1 cellular context compared by ENCODE assay signal in the genomic region with DNA sequence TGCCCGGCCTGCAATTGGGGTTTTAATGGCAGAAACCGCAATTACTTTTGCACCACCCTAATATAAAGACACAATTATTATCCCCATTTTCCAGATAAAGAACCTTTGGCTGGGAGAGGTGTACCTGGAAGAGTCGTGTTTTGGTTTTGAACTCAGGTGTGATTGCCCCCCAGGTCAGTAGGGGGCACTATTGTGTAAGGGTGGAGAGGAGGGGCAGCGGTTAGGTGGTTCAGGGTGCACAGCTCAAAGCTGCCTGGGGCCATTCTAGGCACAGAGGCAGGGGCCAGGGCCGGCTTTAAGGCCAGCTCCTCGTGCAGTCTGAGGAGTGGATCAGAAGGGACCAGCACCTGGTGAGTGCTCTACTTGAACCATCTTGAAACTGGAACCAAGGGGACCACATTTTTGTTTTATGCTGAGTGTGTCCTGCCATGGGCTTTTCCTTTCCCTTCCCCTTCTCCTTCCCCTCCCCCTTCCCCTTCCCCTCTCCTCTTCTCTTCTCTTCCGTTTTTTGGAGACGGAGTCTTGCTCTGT.
A peak's percentile ranks its signal among the peaks of the same experiment; 100 is the strongest.
TF ChIP-seq lines count a peak whose summit lies in the region.

No MANE protein-coding gene starts in this region.

TF ChIP-seq in GM12878, 131 proteins besides CTCF, POLR2A, EP300 and RAD21 (continues in another document):
- no peak for TF ChIP-seq TCF12 (IDR thresholded peaks at IDR 0.05; ENCODE audit: low read depth, low read length)
- no peak for TF ChIP-seq PAX8 (IDR thresholded peaks at IDR 0.05)
- no peak for TF ChIP-seq TCF3 (IDR thresholded peaks at IDR 0.05; ENCODE audit: borderline replicate concordance, insufficient read depth, low read depth, low read length)
- TF ChIP-seq MEF2A (IDR thresholded peaks at IDR 0.05; ENCODE audit: insufficient read depth, low read depth, low read length) = no peak
- no peak for TF ChIP-seq CREM (IDR thresholded peaks at IDR 0.05; ENCODE audit: low read depth)
- TF ChIP-seq DPF2 (IDR thresholded peaks at IDR 0.05) = no peak
- 0 out of 2 replicates have a peak, but pooled peaks have one; percentile 11 for TF ChIP-seq ZNF24 (IDR thresholded peaks at IDR 0.05)
- no peak for TF ChIP-seq RBBP5 (conservative IDR thresholded peaks at IDR 0.05)
- TF ChIP-seq, protein P1, sequence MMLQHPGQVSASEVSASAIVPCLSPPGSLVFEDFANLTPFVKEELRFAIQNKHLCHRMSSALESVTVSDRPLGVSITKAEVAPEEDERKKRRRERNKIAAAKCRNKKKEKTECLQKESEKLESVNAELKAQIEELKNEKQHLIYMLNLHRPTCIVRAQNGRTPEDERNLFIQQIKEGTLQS (IDR thresholded peaks at IDR 0.05; ENCODE audit: borderline replicate concordance, extremely low read depth, low read depth, low read length) = no peak
- peak; percentile 67; the same call in 1 of the 2 replicates for TF ChIP-seq RUNX3 (IDR thresholded peaks at IDR 0.05; ENCODE audit: low read length)
- no peak for TF ChIP-seq NRF1 (conservative IDR thresholded peaks at IDR 0.05; ENCODE audit: low read depth, low read length)
- no peak for TF ChIP-seq JUNB (IDR thresholded peaks at IDR 0.05)
- TF ChIP-seq, protein P2, sequence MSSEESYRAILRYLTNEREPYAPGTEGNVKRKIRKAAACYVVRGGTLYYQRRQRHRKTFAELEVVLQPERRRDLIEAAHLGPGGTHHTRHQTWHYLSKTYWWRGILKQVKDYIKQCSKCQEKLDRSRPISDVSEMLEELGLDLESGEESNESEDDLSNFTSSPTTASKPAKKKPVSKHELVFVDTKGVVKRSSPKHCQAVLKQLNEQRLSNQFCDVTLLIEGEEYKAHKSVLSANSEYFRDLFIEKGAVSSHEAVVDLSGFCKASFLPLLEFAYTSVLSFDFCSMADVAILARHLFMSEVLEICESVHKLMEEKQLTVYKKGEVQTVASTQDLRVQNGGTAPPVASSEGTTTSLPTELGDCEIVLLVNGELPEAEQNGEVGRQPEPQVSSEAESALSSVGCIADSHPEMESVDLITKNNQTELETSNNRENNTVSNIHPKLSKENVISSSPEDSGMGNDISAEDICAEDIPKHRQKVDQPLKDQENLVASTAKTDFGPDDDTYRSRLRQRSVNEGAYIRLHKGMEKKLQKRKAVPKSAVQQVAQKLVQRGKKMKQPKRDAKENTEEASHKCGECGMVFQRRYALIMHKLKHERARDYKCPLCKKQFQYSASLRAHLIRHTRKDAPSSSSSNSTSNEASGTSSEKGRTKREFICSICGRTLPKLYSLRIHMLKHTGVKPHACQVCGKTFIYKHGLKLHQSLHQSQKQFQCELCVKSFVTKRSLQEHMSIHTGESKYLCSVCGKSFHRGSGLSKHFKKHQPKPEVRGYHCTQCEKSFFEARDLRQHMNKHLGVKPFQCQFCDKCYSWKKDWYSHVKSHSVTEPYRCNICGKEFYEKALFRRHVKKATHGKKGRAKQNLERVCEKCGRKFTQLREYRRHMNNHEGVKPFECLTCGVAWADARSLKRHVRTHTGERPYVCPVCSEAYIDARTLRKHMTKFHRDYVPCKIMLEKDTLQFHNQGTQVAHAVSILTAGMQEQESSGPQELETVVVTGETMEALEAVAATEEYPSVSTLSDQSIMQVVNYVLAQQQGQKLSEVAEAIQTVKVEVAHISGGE (CRISPR knock-in tag; IDR thresholded peaks at IDR 0.05) = no peak
- TF ChIP-seq IKZF1 (conservative IDR thresholded peaks at IDR 0.05) = no peak
- TF ChIP-seq, protein P3, sequence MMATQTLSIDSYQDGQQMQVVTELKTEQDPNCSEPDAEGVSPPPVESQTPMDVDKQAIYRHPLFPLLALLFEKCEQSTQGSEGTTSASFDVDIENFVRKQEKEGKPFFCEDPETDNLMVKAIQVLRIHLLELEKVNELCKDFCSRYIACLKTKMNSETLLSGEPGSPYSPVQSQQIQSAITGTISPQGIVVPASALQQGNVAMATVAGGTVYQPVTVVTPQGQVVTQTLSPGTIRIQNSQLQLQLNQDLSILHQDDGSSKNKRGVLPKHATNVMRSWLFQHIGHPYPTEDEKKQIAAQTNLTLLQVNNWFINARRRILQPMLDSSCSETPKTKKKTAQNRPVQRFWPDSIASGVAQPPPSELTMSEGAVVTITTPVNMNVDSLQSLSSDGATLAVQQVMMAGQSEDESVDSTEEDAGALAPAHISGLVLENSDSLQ (IDR thresholded peaks at IDR 0.05) = no peak
- TF ChIP-seq ZNF384 (IDR thresholded peaks at IDR 0.05; ENCODE audit: borderline replicate concordance, low read depth, low read length) = no peak
- TF ChIP-seq POLR2AphosphoS2 (IDR thresholded peaks at IDR 0.05; ENCODE audit: low read depth, low read length) = no peak
- 0 out of 2 replicates have a peak, but pooled peaks have one; percentile 41 for TF ChIP-seq IRF4 (IDR thresholded peaks at IDR 0.05; ENCODE audit: low read depth, low read length)
- TF ChIP-seq NFYA (IDR thresholded peaks at IDR 0.05; ENCODE audit: borderline replicate concordance, low read depth, low read length) = no peak
- no peak for TF ChIP-seq MYB (IDR thresholded peaks at IDR 0.05; ENCODE audit: borderline replicate concordance, low read depth, low read length)
- TF ChIP-seq HCFC1 (IDR thresholded peaks at IDR 0.05; ENCODE audit: low read length) = no peak
- TF ChIP-seq, protein P4, sequence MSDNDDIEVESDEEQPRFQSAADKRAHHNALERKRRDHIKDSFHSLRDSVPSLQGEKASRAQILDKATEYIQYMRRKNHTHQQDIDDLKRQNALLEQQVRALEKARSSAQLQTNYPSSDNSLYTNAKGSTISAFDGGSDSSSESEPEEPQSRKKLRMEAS (IDR thresholded peaks at IDR 0.05; ENCODE audit: low read depth, low read length) = no peak
- no peak for TF ChIP-seq RB1 (IDR thresholded peaks at IDR 0.05; ENCODE audit: borderline replicate concordance)
- TF ChIP-seq BMI1 (IDR thresholded peaks at IDR 0.05; ENCODE audit: borderline replicate concordance) = no peak
- TF ChIP-seq, protein P5, sequence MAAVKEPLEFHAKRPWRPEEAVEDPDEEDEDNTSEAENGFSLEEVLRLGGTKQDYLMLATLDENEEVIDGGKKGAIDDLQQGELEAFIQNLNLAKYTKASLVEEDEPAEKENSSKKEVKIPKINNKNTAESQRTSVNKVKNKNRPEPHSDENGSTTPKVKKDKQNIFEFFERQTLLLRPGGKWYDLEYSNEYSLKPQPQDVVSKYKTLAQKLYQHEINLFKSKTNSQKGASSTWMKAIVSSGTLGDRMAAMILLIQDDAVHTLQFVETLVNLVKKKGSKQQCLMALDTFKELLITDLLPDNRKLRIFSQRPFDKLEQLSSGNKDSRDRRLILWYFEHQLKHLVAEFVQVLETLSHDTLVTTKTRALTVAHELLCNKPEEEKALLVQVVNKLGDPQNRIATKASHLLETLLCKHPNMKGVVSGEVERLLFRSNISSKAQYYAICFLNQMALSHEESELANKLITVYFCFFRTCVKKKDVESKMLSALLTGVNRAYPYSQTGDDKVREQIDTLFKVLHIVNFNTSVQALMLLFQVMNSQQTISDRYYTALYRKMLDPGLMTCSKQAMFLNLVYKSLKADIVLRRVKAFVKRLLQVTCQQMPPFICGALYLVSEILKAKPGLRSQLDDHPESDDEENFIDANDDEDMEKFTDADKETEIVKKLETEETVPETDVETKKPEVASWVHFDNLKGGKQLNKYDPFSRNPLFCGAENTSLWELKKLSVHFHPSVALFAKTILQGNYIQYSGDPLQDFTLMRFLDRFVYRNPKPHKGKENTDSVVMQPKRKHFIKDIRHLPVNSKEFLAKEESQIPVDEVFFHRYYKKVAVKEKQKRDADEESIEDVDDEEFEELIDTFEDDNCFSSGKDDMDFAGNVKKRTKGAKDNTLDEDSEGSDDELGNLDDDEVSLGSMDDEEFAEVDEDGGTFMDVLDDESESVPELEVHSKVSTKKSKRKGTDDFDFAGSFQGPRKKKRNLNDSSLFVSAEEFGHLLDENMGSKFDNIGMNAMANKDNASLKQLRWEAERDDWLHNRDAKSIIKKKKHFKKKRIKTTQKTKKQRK (IDR thresholded peaks at IDR 0.05; ENCODE audit: low read depth, low read length) = no peak
- no peak for TF ChIP-seq PML (IDR thresholded peaks at IDR 0.05; ENCODE audit: low read length)
- TF ChIP-seq, protein P6, sequence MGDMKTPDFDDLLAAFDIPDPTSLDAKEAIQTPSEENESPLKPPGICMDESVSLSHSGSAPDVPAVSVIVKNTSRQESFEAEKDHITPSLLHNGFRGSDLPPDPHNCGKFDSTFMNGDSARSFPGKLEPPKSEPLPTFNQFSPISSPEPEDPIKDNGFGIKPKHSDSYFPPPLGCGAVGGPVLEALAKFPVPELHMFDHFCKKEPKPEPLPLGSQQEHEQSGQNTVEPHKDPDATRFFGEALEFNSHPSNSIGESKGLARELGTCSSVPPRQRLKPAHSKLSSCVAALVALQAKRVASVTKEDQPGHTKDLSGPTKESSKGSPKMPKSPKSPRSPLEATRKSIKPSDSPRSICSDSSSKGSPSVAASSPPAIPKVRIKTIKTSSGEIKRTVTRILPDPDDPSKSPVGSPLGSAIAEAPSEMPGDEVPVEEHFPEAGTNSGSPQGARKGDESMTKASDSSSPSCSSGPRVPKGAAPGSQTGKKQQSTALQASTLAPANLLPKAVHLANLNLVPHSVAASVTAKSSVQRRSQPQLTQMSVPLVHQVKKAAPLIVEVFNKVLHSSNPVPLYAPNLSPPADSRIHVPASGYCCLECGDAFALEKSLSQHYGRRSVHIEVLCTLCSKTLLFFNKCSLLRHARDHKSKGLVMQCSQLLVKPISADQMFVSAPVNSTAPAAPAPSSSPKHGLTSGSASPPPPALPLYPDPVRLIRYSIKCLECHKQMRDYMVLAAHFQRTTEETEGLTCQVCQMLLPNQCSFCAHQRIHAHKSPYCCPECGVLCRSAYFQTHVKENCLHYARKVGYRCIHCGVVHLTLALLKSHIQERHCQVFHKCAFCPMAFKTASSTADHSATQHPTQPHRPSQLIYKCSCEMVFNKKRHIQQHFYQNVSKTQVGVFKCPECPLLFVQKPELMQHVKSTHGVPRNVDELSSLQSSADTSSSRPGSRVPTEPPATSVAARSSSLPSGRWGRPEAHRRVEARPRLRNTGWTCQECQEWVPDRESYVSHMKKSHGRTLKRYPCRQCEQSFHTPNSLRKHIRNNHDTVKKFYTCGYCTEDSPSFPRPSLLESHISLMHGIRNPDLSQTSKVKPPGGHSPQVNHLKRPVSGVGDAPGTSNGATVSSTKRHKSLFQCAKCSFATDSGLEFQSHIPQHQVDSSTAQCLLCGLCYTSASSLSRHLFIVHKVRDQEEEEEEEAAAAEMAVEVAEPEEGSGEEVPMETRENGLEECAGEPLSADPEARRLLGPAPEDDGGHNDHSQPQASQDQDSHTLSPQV (IDR thresholded peaks at IDR 0.05) = no peak
- TF ChIP-seq, protein P7, sequence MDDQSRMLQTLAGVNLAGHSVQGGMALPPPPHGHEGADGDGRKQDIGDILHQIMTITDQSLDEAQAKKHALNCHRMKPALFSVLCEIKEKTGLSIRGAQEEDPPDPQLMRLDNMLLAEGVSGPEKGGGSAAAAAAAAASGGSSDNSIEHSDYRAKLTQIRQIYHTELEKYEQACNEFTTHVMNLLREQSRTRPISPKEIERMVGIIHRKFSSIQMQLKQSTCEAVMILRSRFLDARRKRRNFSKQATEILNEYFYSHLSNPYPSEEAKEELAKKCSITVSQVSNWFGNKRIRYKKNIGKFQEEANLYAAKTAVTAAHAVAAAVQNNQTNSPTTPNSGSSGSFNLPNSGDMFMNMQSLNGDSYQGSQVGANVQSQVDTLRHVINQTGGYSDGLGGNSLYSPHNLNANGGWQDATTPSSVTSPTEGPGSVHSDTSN (IDR thresholded peaks at IDR 0.05; ENCODE audit: insufficient replicate concordance, low read depth, low read length) = no peak
- TF ChIP-seq ATF7 (IDR thresholded peaks at IDR 0.05; ENCODE audit: low read depth) = no peak
- no peak for TF ChIP-seq KAT2A (conservative IDR thresholded peaks at IDR 0.05; ENCODE audit: control insufficient read depth, low read depth, low read length)
- no peak for TF ChIP-seq CBFB (IDR thresholded peaks at IDR 0.05; ENCODE audit: low read depth)
- TF ChIP-seq CREB1 (IDR thresholded peaks at IDR 0.05; ENCODE audit: low read depth) = no peak
- no peak for TF ChIP-seq KLF5 (IDR thresholded peaks at IDR 0.05; ENCODE audit: partially characterized antibody)
- TF ChIP-seq ESRRA (IDR thresholded peaks at IDR 0.05; ENCODE audit: low read length) = no peak
- TF ChIP-seq, protein P8, sequence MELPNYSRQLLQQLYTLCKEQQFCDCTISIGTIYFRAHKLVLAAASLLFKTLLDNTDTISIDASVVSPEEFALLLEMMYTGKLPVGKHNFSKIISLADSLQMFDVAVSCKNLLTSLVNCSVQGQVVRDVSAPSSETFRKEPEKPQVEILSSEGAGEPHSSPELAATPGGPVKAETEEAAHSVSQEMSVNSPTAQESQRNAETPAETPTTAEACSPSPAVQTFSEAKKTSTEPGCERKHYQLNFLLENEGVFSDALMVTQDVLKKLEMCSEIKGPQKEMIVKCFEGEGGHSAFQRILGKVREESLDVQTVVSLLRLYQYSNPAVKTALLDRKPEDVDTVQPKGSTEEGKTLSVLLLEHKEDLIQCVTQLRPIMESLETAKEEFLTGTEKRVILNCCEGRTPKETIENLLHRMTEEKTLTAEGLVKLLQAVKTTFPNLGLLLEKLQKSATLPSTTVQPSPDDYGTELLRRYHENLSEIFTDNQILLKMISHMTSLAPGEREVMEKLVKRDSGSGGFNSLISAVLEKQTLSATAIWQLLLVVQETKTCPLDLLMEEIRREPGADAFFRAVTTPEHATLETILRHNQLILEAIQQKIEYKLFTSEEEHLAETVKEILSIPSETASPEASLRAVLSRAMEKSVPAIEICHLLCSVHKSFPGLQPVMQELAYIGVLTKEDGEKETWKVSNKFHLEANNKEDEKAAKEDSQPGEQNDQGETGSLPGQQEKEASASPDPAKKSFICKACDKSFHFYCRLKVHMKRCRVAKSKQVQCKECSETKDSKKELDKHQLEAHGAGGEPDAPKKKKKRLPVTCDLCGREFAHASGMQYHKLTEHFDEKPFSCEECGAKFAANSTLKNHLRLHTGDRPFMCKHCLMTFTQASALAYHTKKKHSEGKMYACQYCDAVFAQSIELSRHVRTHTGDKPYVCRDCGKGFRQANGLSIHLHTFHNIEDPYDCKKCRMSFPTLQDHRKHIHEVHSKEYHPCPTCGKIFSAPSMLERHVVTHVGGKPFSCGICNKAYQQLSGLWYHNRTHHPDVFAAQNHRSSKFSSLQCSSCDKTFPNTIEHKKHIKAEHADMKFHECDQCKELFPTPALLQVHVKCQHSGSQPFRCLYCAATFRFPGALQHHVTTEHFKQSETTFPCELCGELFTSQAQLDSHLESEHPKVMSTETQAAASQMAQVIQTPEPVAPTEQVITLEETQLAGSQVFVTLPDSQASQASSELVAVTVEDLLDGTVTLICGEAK (IDR thresholded peaks at IDR 0.05; ENCODE audit: borderline replicate concordance) = no peak; the same call in 1 of the 2 replicates
- TF ChIP-seq, protein P9, sequence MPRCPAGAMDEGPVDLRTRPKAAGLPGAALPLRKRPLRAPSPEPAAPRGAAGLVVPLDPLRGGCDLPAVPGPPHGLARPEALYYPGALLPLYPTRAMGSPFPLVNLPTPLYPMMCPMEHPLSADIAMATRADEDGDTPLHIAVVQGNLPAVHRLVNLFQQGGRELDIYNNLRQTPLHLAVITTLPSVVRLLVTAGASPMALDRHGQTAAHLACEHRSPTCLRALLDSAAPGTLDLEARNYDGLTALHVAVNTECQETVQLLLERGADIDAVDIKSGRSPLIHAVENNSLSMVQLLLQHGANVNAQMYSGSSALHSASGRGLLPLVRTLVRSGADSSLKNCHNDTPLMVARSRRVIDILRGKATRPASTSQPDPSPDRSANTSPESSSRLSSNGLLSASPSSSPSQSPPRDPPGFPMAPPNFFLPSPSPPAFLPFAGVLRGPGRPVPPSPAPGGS (IDR thresholded peaks at IDR 0.05; ENCODE audit: borderline replicate concordance, insufficient read depth, low read depth, low read length, poor library complexity, severe bottlenecking) = no peak
